ENCODE assay signal across 18 cellular contexts in genomic region chr10:88316292-88316861, GRCh38.
"Had no signal": no experiment of that assay in that cellular context is flagged by ENCODE, and none has a peak within 500 bp of the region (broad histone marks: within the 10 kb centered on the region; RNA-seq: fewer than 3 reads in every experiment).

No MANE protein-coding gene starts in this region.

- H3K4me1 Mint-ChIP-seq: activated T-helper 17 cell treated with anti-CD3 and anti-CD28 coated beads, Interleukin-2, amount 50 U/mL, for 72 hours had no signal

- H3K4me3 ChIP-seq: cardiac muscle cell, esophagus squamous epithelium, right atrium auricular region, tibial nerve had no signal

- H3K4me1 ChIP-seq: esophagus squamous epithelium, right atrium auricular region had no signal

- H3K27me3 Mint-ChIP-seq: activated CD8-positive, alpha-beta T cell treated with anti-CD3 and anti-CD28 coated beads for 36 hours; activated naive CD8-positive, alpha-beta T cell treated with anti-CD3 and anti-CD28 coated beads for 36 hours; activated T-helper 17 cell treated with anti-CD3 and anti-CD28 coated beads, Interleukin-2, amount 50 U/mL, for 72 hours; memory B cell had no signal

- ATAC-seq: activated CD8-positive, alpha-beta T cell treated with anti-CD3 and anti-CD28 coated beads for 36 hours; activated T-helper 17 cell treated with anti-CD3 and anti-CD28 coated beads, Interleukin-2, amount 50 U/mL, for 72 hours; stimulated activated naive CD8-positive, alpha-beta T cell treated with anti-CD3 and anti-CD28 coated beads, Interleukin-15, Interleukin-2, amounts not matched to agents 100 U/mL and 50 U/mL, for 24 hours had no signal

- H3K27ac Mint-ChIP-seq: activated CD8-positive, alpha-beta T cell treated with anti-CD3 and anti-CD28 coated beads for 36 hours; activated naive CD8-positive, alpha-beta T cell treated with anti-CD3 and anti-CD28 coated beads for 36 hours; activated T-helper 17 cell treated with anti-CD3 and anti-CD28 coated beads, Interleukin-2, amount 50 U/mL, for 72 hours; dendritic cell treated with granulocyte-macrophage colony-stimulating factor and Interleukin-4, amounts not matched to agents 40 ng/mL and 50 ng/mL, for 4 days; memory B cell had no signal

- H3K4me3 Mint-ChIP-seq: activated CD8-positive, alpha-beta T cell treated with anti-CD3 and anti-CD28 coated beads for 36 hours; activated naive CD8-positive, alpha-beta T cell treated with anti-CD3 and anti-CD28 coated beads for 36 hours; activated T-helper 17 cell treated with anti-CD3 and anti-CD28 coated beads, Interleukin-2, amount 50 U/mL, for 72 hours; dendritic cell treated with granulocyte-macrophage colony-stimulating factor and Interleukin-4, amounts not matched to agents 40 ng/mL and 50 ng/mL, for 4 days; memory B cell; neural crest cell had no signal

- H3K27me3 ChIP-seq: cardiac muscle cell, esophagus squamous epithelium, right atrium auricular region, tibial nerve had no signal

- H3K36me3 ChIP-seq: cardiac muscle cell, esophagus squamous epithelium, right atrium auricular region, tibial nerve had no signal

- DNase-seq: activated CD4-positive, alpha-beta T cell treated with anti-CD3 and anti-CD28 coated beads for 48 hours; activated CD4-positive, CD25-positive, alpha-beta regulatory T cell; activated CD8-positive, alpha-beta T cell treated with anti-CD3 and anti-CD28 coated beads for 36 hours; activated naive CD4-positive, alpha-beta T cell; activated naive CD8-positive, alpha-beta T cell treated with anti-CD3 and anti-CD28 coated beads for 36 hours; activated T-cell treated with anti-CD3 and anti-CD28 coated beads, Interleukin-2, amount 50 U/mL, for 1 hour; amniotic stem cell; effector CD8-positive, alpha-beta T cell; esophagus squamous epithelium; stimulated activated naive CD8-positive, alpha-beta T cell treated with anti-CD3 and anti-CD28 coated beads, Interleukin-15, Interleukin-2, amounts not matched to agents 100 U/mL and 50 U/mL, for 24 hours; substantia nigra had no signal

- H3K27ac ChIP-seq: cardiac muscle cell, esophagus squamous epithelium, right atrium auricular region, tibial nerve had no signal
